1 cellular context compared by ENCODE assay signal in the genomic region with DNA sequence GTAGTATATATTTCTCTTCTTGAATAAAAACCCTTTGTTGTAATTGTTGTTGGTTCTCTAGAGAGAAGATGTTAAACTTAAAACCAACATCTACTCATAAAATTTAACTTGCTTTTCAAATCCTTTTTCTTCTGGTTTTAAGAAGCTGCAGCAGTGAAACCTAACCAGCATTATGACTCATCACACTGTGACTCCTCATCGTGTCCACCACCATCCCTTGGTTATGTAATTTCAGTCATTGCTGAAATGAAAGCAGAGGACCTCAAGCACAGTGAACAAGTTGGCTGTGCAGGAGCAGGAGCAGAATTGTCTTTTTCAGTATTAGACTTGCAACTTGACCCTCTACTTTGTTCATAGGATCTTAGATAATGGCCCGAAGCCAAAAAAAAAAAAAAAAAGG.
TF ChIP-seq lines count a peak whose summit lies in the region.

No MANE protein-coding gene starts in this region.

TF ChIP-seq in WTC11, 78 proteins besides CTCF, POLR2A, EP300 and RAD21 (continued from another document):
- TF ChIP-seq KAT7 (CRISPR knock-in tag; IDR thresholded peaks at IDR 0.05; ENCODE audit: borderline replicate concordance) (no peak), E2F1 (CRISPR knock-in tag; IDR thresholded peaks at IDR 0.05) (no peak)
TF ChIP-seq in WTC11: peak in this region for 0.
